ENCODE assay signal across 1 cellular context in genomic region chr17:39209317-39210092, GRCh38.
TF ChIP-seq lines count a peak whose summit lies in the region.

No MANE protein-coding gene starts in this region.

TF ChIP-seq in H1, 55 proteins besides CTCF, POLR2A, EP300 and RAD21:
- TF ChIP-seq, protein P1, sequence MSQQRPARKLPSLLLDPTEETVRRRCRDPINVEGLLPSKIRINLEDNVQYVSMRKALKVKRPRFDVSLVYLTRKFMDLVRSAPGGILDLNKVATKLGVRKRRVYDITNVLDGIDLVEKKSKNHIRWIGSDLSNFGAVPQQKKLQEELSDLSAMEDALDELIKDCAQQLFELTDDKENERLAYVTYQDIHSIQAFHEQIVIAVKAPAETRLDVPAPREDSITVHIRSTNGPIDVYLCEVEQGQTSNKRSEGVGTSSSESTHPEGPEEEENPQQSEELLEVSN (IDR thresholded peaks at IDR 0.05): no peak
- TF ChIP-seq PHF8 (conservative IDR thresholded peaks at IDR 0.05; ENCODE audit: low read depth, low read length): no peak; the same call in 1 of the 2 replicates
- TF ChIP-seq BCL11A (IDR thresholded peaks at IDR 0.05; ENCODE audit: low read depth in 2 of 2, low read length in 2 of 2): no peak
- no peak for TF ChIP-seq NRF1 (IDR thresholded peaks at IDR 0.05; ENCODE audit: low read depth, low read length)
- TF ChIP-seq SUZ12 (IDR thresholded peaks at IDR 0.05; ENCODE audit: low read length): no peak
- TF ChIP-seq TBP (IDR thresholded peaks at IDR 0.05; ENCODE audit: low read depth, low read length): peak; percentile 66
- no peak for TF ChIP-seq CBX8 (IDR thresholded peaks at IDR 0.05; ENCODE audit: borderline replicate concordance, low read depth, low read length)
- TF ChIP-seq KDM5A (IDR thresholded peaks at IDR 0.05; ENCODE audit: low read length): no peak
- no peak for TF ChIP-seq SP1 (IDR thresholded peaks at IDR 0.05; ENCODE audit: low read depth, low read length)
- no peak for TF ChIP-seq BRCA1 (IDR thresholded peaks at IDR 0.05; ENCODE audit: low read depth, low read length)
- TF ChIP-seq ASH2L (IDR thresholded peaks at IDR 0.05; ENCODE audit: low read length): peak; percentile 29
- TF ChIP-seq CHD1 (IDR thresholded peaks at IDR 0.05; ENCODE audit: low read depth, low read length): no peak
- TF ChIP-seq CHD2 (IDR thresholded peaks at IDR 0.05; ENCODE audit: low read length): no peak
- no peak for TF ChIP-seq JUN (IDR thresholded peaks at IDR 0.05; ENCODE audit: low read depth, low read length)
- TF ChIP-seq CREB1 (IDR thresholded peaks at IDR 0.05): peak; percentile 54; the same call in 1 of the 2 replicates
- TF ChIP-seq SRF (IDR thresholded peaks at IDR 0.05; ENCODE audit: low read depth, low read length): no peak
- no peak for TF ChIP-seq HDAC2 (IDR thresholded peaks at IDR 0.05; ENCODE audit: borderline replicate concordance in 1 of 2, low read depth in 2 of 2, low read length in 2 of 2)
- TF ChIP-seq SIRT6 (IDR thresholded peaks at IDR 0.05; ENCODE audit: low read length): no peak
- no peak for TF ChIP-seq POU5F1 (IDR thresholded peaks at IDR 0.05; ENCODE audit: low read depth, low read length)
- TF ChIP-seq FOSL1 (IDR thresholded peaks at IDR 0.05; ENCODE audit: insufficient read depth, low read depth, low read length): no peak
- 0 out of 2 replicates have a peak, but pooled peaks have one; percentile 45 for TF ChIP-seq KDM1A (IDR thresholded peaks at IDR 0.05; ENCODE audit: borderline replicate concordance, low read length)
- TF ChIP-seq KDM4A (IDR thresholded peaks at IDR 0.05; ENCODE audit: low read depth, low read length, severe bottlenecking): peak; percentile 56
- no peak for TF ChIP-seq ATF3 (IDR thresholded peaks at IDR 0.05; ENCODE audit: insufficient read depth, low read depth, low read length)
- no peak for TF ChIP-seq HDAC6 (IDR thresholded peaks at IDR 0.05; ENCODE audit: low read depth, low read length)
- no peak for TF ChIP-seq USF2 (IDR thresholded peaks at IDR 0.05; ENCODE audit: low read length)
- TF ChIP-seq RFX5 (IDR thresholded peaks at IDR 0.05; ENCODE audit: borderline replicate concordance, low read depth, low read length): no peak
- 0 out of 4 replicates have a peak, but pooled peaks of 1 of the 2 experiments have one; percentile 38 for TF ChIP-seq SIN3A (conservative IDR thresholded peaks at IDR 0.05 in 1 of 2, IDR thresholded peaks at IDR 0.05 in 1 of 2; ENCODE audit: low read depth in 1 of 2, low read length in 2 of 2)
- TF ChIP-seq NANOG (IDR thresholded peaks at IDR 0.05; ENCODE audit: insufficient read depth, low read depth, low read length, poor library complexity, severe bottlenecking): no peak
- TF ChIP-seq CEBPB (IDR thresholded peaks at IDR 0.05; ENCODE audit: low read depth, low read length): no peak
- TF ChIP-seq SP2 (IDR thresholded peaks at IDR 0.05; ENCODE audit: low read length): no peak
- TF ChIP-seq JUND (IDR thresholded peaks at IDR 0.05; ENCODE audit: low read length): no peak; the same call in 1 of the 2 replicates
- TF ChIP-seq POLR2AphosphoS5 (IDR thresholded peaks at IDR 0.05; ENCODE audit: low read depth, low read length): peak; percentile 64; the same call in 1 of the 2 replicates
- TF ChIP-seq EZH2 (IDR thresholded peaks at IDR 0.05; ENCODE audit: low read depth, low read length, severe bottlenecking): no peak
- TF ChIP-seq SAP30 (IDR thresholded peaks at IDR 0.05; ENCODE audit: insufficient read depth, insufficient replicate concordance, low read length): no peak
- TF ChIP-seq TAF1 (IDR thresholded peaks at IDR 0.05; ENCODE audit: low read depth, low read length): peak; percentile 32; the same call in 1 of the 2 replicates
- TF ChIP-seq RBBP5 (IDR thresholded peaks at IDR 0.05; ENCODE audit: borderline replicate concordance, low read depth, low read length): 0 out of 2 replicates have a peak, but pooled peaks have one; percentile 58
- no peak for TF ChIP-seq ZNF274 (IDR thresholded peaks at IDR 0.05; ENCODE audit: borderline replicate concordance, extremely low read depth, low read length)
- TF ChIP-seq GABPA (IDR thresholded peaks at IDR 0.05; ENCODE audit: borderline replicate concordance, insufficient read depth, low read length): 0 out of 2 replicates have a peak, but pooled peaks have one; percentile 37
- no peak for TF ChIP-seq TEAD4 (IDR thresholded peaks at IDR 0.05; ENCODE audit: low read depth, low read length)
TF ChIP-seq in H1: peak in this region for 10.
